ENCODE assay signal across 5 cellular contexts in the genomic region with DNA sequence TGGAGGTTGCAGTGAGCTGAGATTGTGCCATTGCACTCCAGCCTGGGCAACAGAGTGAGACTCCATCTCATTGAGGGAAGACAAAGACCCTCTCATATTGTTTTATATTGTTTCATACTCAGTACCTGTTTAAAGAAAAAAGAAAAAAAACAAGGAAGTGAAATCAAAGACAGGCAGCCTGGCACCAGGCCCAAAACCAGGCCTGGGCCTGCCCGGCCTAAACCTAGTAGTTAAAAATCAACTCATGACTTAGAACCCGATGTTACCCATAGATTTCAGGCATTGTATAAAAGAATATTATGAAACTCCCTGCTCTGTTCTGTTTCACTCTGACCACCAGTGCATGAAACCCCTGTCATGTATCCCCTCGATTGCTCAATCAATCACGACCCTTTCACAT. TPM values are rescaled to one million over a fixed set of nuclear protein-coding genes. Genes with fewer than 3 reads are reported as not detected.
"Had no signal": no experiment of that assay in that cellular context is flagged by ENCODE, and none has a peak within 500 bp of the region (broad histone marks: within the 10 kb centered on the region; RNA-seq: fewer than 3 reads in every experiment).

No MANE protein-coding gene starts in this region.

RNA-seq across cellular contexts. Expression of gene GOLGA8O, which starts 50.2 kb away (rescaled TPM):
- total RNA-seq: cerebellum, glomerular endothelial cell, lower leg skin, lower lobe of right lung, lung microvascular endothelial cell had no signal
